25 cellular contexts compared by ENCODE assay signal in genomic region chr4:3300198-3300671, GRCh38. TPM values are rescaled to one million over a fixed set of nuclear protein-coding genes. Genes with fewer than 3 reads are reported as not detected.
A peak's percentile ranks its signal among the peaks of the same experiment; 100 is the strongest.
DNase-seq lines count a peak whose midpoint lies in the region; ATAC-seq and TF ChIP-seq lines count a peak whose summit lies in the region.
"Had no signal": no experiment of that assay in that cellular context is flagged by ENCODE, and none has a peak within 500 bp of the region (broad histone marks: within the 10 kb centered on the region; RNA-seq: fewer than 3 reads in every experiment).

No MANE protein-coding gene starts in this region.

- H3K4me3 ChIP-seq in breast epithelium, result no peak overlapping the region
- H3K4me3 ChIP-seq: ovary, right atrium auricular region, SJSA1, uterus had no signal

- H3K4me3 Mint-ChIP-seq in MCF 10A (ENCODE audit: unreplicated experiment), result no peak overlapping the region
- H3K4me3 Mint-ChIP-seq: T-helper 2 cell treated with Interferon-gamma antibody and Interleukin-4, amounts not matched to agents 5 μg/mL and 100 μg/mL, for 36 hours had no signal

- intact Hi-C loops in breast epithelium (cut with DNase I; ENCODE audit: low total_unique reads) (no loop called here), MCF 10A (cut with micrococcal nuclease) (no loop called here)

- H3K9me3 ChIP-seq in breast epithelium, result peaks cover 0 to 6% of the 10 kb centered on the region in 2 donors
- H3K9me3 ChIP-seq: ovary, right atrium auricular region, SJSA1, uterus had no signal

- POLR2A ChIA-PET in MCF 10A (lab: Yijun Ruan, JAX), result no interaction called here

- no peak for TF ChIP-seq POLR2A in breast epithelium (IDR thresholded peaks at IDR 0.05)

- no peaks in the 10 kb centered on the region for H3K36me3 Mint-ChIP-seq in MCF 10A (ENCODE audit: insufficient read depth, unreplicated experiment)

- no peaks in the 10 kb centered on the region for H3K9me3 Mint-ChIP-seq in MCF 10A (ENCODE audit: unreplicated experiment)
- H3K9me3 Mint-ChIP-seq: T-helper 2 cell treated with Interferon-gamma antibody and Interleukin-4, amounts not matched to agents 5 μg/mL and 100 μg/mL, for 36 hours had no signal

- H3K27me3 ChIP-seq in breast epithelium, result no peaks in the 10 kb centered on the region
- H3K27me3 ChIP-seq: ovary, right atrium auricular region, SJSA1, uterus had no signal

- peaks cover 7 to 12% of the 10 kb centered on the region in 2 donors for H3K4me1 ChIP-seq in breast epithelium
- H3K4me1 ChIP-seq: foreskin keratinocyte had no signal

- no peak for TF ChIP-seq CTCF in breast epithelium (IDR thresholded peaks at IDR 0.05)
- no peak for TF ChIP-seq CTCF in MCF 10A (IDR thresholded peaks at IDR 0.05; ENCODE audit: unreplicated experiment)
- TF ChIP-seq CTCF in omental fat pad (IDR thresholded peaks at IDR 0.05), result no peak

- CTCF ChIA-PET in MCF 10A (lab: Yijun Ruan, JAX), result no interaction called here

- H3K27ac Mint-ChIP-seq in MCF 10A (ENCODE audit: low read depth, unreplicated experiment), result no peak overlapping the region
- H3K27ac Mint-ChIP-seq: T-helper 2 cell treated with Interferon-gamma antibody and Interleukin-4, amounts not matched to agents 5 μg/mL and 100 μg/mL, for 36 hours had no signal

- H3K27ac ChIP-seq in breast epithelium (peak overlapping the region; percentile 4 to 13), temporal lobe (ENCODE audit: low read depth, low read length) (peak overlapping the region; percentile 13)
- H3K27ac ChIP-seq: foreskin keratinocyte, ovary, right atrium auricular region, SJSA1, uterus, WERI-Rb-1 had no signal

- BruUV-seq in MCF 10A (replicated peaks; lab: Mats Ljungman, UMichigan), result no TSS peak

- no peaks in the 10 kb centered on the region for H3K36me3 ChIP-seq in breast epithelium
- H3K36me3 ChIP-seq: ovary, right atrium auricular region, SJSA1, uterus had no signal

- DNase-seq in breast epithelium (ENCODE audit: low spot score in 2 of 2) (peak in 1 of 2 donors; percentile 40), MCF 10A (ENCODE audit: unreplicated experiment) (no peak), NCI-H69 (lab: John Stamatoyannopoulos, UW) (peak; percentile 29), left lobe of liver (ENCODE audit: low spot score) (peak; percentile 37), omental fat pad (ENCODE audit: low spot score) (no peak), SKM-1 treated with dmso at 0.1 percent for 144 hours (lab: John Stamatoyannopoulos, UW; ENCODE audit: unreplicated experiment) (no peak)
- no peak for DNase-seq in stimulated activated CD4-positive, alpha-beta T cell treated with anti-CD3 and anti-CD28 coated beads, Interleukin-2, amount 100 ng/mL, for 48 hours
- DNase-seq: activated naive CD4-positive, alpha-beta T cell; activated T-cell treated with anti-CD3 and anti-CD28 coated beads for 4 hours; amniotic stem cell; central memory CD4-positive, alpha-beta T cell; effector CD4-positive, alpha-beta T cell; EL; foreskin keratinocyte; IMR-90; mammary epithelial cell; naive thymus-derived CD4-positive, alpha-beta T cell; NCI-H1105 treated with DMSO at 0.1 percent for 48 hours; uterus; WERI-Rb-1 had no signal

- no peaks in the 10 kb centered on the region for H3K27me3 Mint-ChIP-seq in MCF 10A (ENCODE audit: insufficient read depth, unreplicated experiment)

- no peaks in the 10 kb centered on the region for H3K4me1 Mint-ChIP-seq in MCF 10A (ENCODE audit: insufficient read depth, unreplicated experiment)

- ATAC-seq in left lobe of liver (no peak), omental fat pad (ENCODE audit: low FRiP score) (no peak)
- ATAC-seq: foreskin keratinocyte; naive thymus-derived CD4-positive, alpha-beta T cell had no signal

RNA-seq across cellular contexts. Expression of gene RGS12, which starts 7.4 kb away (rescaled TPM):
- total RNA-seq in breast epithelium (10 to 100 TPM; 24.3 to 94.5 (median 29.9) TPM), MCF 10A (2022) (28.3 and 36.0 TPM in 2 replicates), left lobe of liver (29.3 TPM), temporal lobe (110 TPM), omental fat pad (10 to 100 TPM; 11.3 to 27.6 (median 14.6) TPM)

RNA-seq across cellular contexts. Expression of gene MSANTD1, which starts 51.3 kb away (rescaled TPM):
- total RNA-seq in breast epithelium (under 1 TPM; 0.48 to 0.88 (median 0.66) TPM), MCF 10A (2022) (0.37 and 0.66 TPM in 2 replicates), left lobe of liver (1.1 TPM), temporal lobe (3.4 TPM), omental fat pad (1 to 10 TPM in 2 of 4 donors, under 1 TPM in 2; 0.31 to 1.1 (median 0.86) TPM)
- total RNA-seq: right atrium auricular region had no signal

Comparison
In these comparisons a context has a peak if more than half of its experiments do, and no peak if none do; other contexts are left out.
1. DNase-seq: peak in NCI-H69 (single experiment) and left lobe of liver (single experiment); none in MCF 10A (single experiment), omental fat pad (single experiment), SKM-1 treated with dmso at 0.1 percent for 144 hours (single experiment) and stimulated activated CD4-positive, alpha-beta T cell treated with anti-CD3 and anti-CD28 coated beads, Interleukin-2, amount 100 ng/mL, for 48 hours (0 of 2).